In the genomic region with DNA sequence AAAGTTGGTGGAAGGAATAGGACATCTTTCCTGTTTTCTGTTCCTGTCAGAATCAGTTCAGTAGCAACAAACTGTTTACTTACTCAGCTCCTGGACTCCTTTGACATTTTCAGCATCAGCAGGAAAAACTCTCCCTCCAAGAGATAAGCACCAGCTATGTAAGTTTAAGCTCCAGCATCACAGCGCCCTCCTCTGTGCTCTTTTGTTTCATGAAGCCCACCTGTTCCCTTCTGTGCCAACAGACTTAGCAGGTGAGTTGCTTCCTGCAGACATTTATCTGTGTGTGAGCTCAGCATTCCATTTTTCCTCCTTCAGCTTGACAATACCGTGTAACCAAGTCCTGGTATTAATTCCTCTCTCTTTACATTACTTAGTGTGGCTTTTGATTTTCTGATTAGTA, we compare ENCODE assay signal across 15 cellular contexts.
A peak's percentile ranks its signal among the peaks of the same experiment; 100 is the strongest.
DNase-seq lines count a peak whose midpoint lies in the region; ATAC-seq and TF ChIP-seq lines count a peak whose summit lies in the region.
"Had no signal": no experiment of that assay in that cellular context is flagged by ENCODE, and none has a peak within 500 bp of the region (broad histone marks: within the 10 kb centered on the region; RNA-seq: fewer than 3 reads in every experiment).

No MANE protein-coding gene starts in this region.

- TF ChIP-seq POLR2A in stomach (IDR thresholded peaks at IDR 0.05): no peak

- no peaks in the 10 kb centered on the region for H3K9me3 ChIP-seq in stomach
- H3K9me3 ChIP-seq in lower lobe of right lung: no peaks in the 10 kb centered on the region

- no peak overlapping the region for H3K4me3 ChIP-seq in stomach
- H3K4me3 ChIP-seq in lower lobe of right lung: no peak overlapping the region
- H3K4me3 ChIP-seq: heart right ventricle, left ventricle myocardium inferior had no signal

- DNase-seq in ACHN (peak; percentile 10), ELF-1 (ENCODE audit: low read depth, low spot score) (peak; percentile 7), islet precursor cell (peak; percentile 64), inferior parietal cortex (ENCODE audit: extremely low spot score) (no peak), stomach (no peak), CD1c-positive myeloid dendritic cell (ENCODE audit: extremely low spot score) (no peak), lower lobe of right lung (no peak)
- DNase-seq: activated CD8-positive, alpha-beta memory T cell treated with anti-CD3 and anti-CD28 coated beads, Interleukin-2, amount 50 U/mL, for 48 hours; activated naive CD4-positive, alpha-beta T cell treated with anti-CD3 and anti-CD28 coated beads, Interleukin-2, amount 50 U/mL, for 16 hours; heart right ventricle; left ventricle myocardium inferior; NCI-H187 treated with DMSO at 0.1 percent for 48 hours; T-helper 17 cell had no signal

- TF ChIP-seq CTCF in VCaP (conservative IDR thresholded peaks at IDR 0.05) (peak; percentile 23; the same call in 1 of the 2 replicates), stomach (IDR thresholded peaks at IDR 0.05) (no peak), lower lobe of right lung (IDR thresholded peaks at IDR 0.05) (no peak)

- intact Hi-C loops in stomach (cut with DNase I; ENCODE audit: low total_unique reads) (no loop called here), lower lobe of right lung (cut with DNase I) (no loop called here)

- H3K27ac ChIP-seq in VCaP (no peak overlapping the region), stomach (no peak overlapping the region), lower lobe of right lung (no peak overlapping the region)
- H3K27ac ChIP-seq: heart right ventricle, left ventricle myocardium inferior had no signal

- no peak for ATAC-seq in lower lobe of right lung
- ATAC-seq: activated CD4-positive, CD25-positive, alpha-beta regulatory T cell treated with anti-CD3 and anti-CD28 coated beads, Interleukin-2, amount 50 U/mL, for 24 hours; heart right ventricle; T-helper 17 cell had no signal

- 12 to 22% (median 14%) methylated on average over 2 of the region's 2 CpGs for WGBS in stomach, 5 donors

- H3K27me3 ChIP-seq in stomach (no peaks in the 10 kb centered on the region), lower lobe of right lung (ENCODE audit: low read depth) (no peaks in the 10 kb centered on the region)
- H3K27me3 ChIP-seq: heart right ventricle had no signal

- in situ Hi-C loops in ACHN (cut with HindIII; ENCODE audit: low pct_ligation_motif_present, low pct_unique_long_range_greater_than_20kb, low sequenced_read_pairs): no loop called here

- H3K36me3 ChIP-seq in stomach (no peaks in the 10 kb centered on the region), lower lobe of right lung (no peaks in the 10 kb centered on the region)
- H3K36me3 ChIP-seq: heart right ventricle, left ventricle myocardium inferior had no signal

- no peak for TF ChIP-seq EP300 in stomach (IDR thresholded peaks at IDR 0.05)

- H3K4me1 ChIP-seq in stomach (no peaks in the 10 kb centered on the region), lower lobe of right lung (no peaks in the 10 kb centered on the region)
- H3K4me1 ChIP-seq: heart right ventricle, left ventricle myocardium inferior had no signal

Comparison
In these comparisons a context has a peak if more than half of its experiments do, and no peak if none do; other contexts are left out.
1. DNase-seq: peak in ACHN (single experiment), ELF-1 (single experiment) and islet precursor cell (single experiment); none in inferior parietal cortex (single experiment), stomach (single experiment), CD1c-positive myeloid dendritic cell (single experiment) and lower lobe of right lung (single experiment).